In the genomic region with DNA sequence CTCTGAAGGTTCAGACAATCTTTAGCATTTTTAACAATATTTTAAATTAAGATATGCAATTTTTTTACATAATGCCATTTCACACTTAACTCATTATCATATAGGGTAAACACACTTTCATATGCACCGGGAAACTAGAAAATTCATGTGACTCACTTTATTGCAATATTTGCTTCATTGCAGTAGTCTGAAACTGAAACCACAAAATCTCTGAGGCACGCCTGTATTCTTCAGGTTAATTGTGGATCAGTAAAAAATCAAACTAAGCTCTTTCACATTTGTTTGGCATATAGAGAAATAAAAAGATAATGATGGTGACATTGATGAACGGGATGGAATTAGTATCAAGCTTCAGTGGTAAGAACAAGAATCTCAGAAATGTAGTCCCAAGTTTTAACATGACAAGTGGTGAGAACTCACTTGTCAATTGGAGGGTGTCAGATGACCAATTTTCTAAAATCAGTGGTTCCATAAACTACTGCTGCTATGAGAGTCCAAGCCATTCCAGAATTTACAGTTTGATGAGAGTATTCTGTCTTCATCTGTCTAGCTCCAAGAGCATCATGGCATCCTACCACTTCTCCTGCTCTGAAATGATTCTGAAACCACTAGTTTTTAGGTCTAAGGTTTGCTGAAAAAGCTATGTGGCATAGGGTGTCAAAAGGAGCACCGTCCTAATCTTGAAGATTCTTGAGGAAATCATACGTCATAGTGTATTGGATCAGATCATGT, we compare ENCODE assay signal across 10 cellular contexts.
DNase-seq lines count a peak whose midpoint lies in the region; ATAC-seq and TF ChIP-seq lines count a peak whose summit lies in the region.
"Had no signal": no experiment of that assay in that cellular context is flagged by ENCODE, and none has a peak within 500 bp of the region (broad histone marks: within the 10 kb centered on the region; RNA-seq: fewer than 3 reads in every experiment).

No MANE protein-coding gene starts in this region.

- H3K27ac ChIP-seq in OCI-LY7 (ENCODE audit: low read depth, low read length, poor library complexity, severe bottlenecking) (no peak overlapping the region), mesenchymal stem cell (ENCODE audit: low read length, poor library complexity, severe bottlenecking) (no peak overlapping the region)

- no peak overlapping the region for H2BK5ac ChIP-seq in mesenchymal stem cell (ENCODE audit: low read depth, low read length, poor library complexity, severe bottlenecking)

- no peak overlapping the region for H4K91ac ChIP-seq in mesenchymal stem cell (ENCODE audit: low read length)

- no peak overlapping the region for H2AK5ac ChIP-seq in mesenchymal stem cell (ENCODE audit: low read length, severe bottlenecking)

- no peaks in the 10 kb centered on the region for H3K9me3 ChIP-seq in OCI-LY7 (ENCODE audit: low read length)
- no peaks in the 10 kb centered on the region for H3K9me3 ChIP-seq in mesenchymal stem cell (ENCODE audit: control insufficient read depth, low read length)

- 84% methylated on average over 5 of the region's 5 CpGs for WGBS in mesenchymal stem cell

- H3K27me3 ChIP-seq in mesenchymal stem cell (ENCODE audit: control insufficient read depth in 1 of 2, insufficient read depth in 1 of 2, low read length in 2 of 2) = no peaks in the 10 kb centered on the region

- no peak overlapping the region for H3K18ac ChIP-seq in mesenchymal stem cell (ENCODE audit: low read depth in 1 of 2, low read length in 2 of 2)

- no TSS peak for BruUV-seq in OCI-LY7 (replicated peaks; lab: Mats Ljungman, UMichigan)

- H4K20me1 ChIP-seq in OCI-LY7 (ENCODE audit: insufficient read depth, low read length) = peaks cover 13% of the 10 kb centered on the region; the same call in 1 of the 2 replicates

- peaks cover 84% of the 10 kb centered on the region; the same call in 1 of the 2 replicates for H3K79me2 ChIP-seq in OCI-LY7 (ENCODE audit: insufficient read depth, low read depth, low read length)

- H3K4me2 ChIP-seq in OCI-LY7 (ENCODE audit: low read length) (peak overlapping the region; percentile 48), mesenchymal stem cell (ENCODE audit: low read length, poor library complexity, severe bottlenecking) (no peak overlapping the region)

- H2BK120ac ChIP-seq in mesenchymal stem cell (ENCODE audit: low read depth, low read length) = no peak overlapping the region

- no peak overlapping the region for H2BK12ac ChIP-seq in mesenchymal stem cell (ENCODE audit: low read length in 2 of 2)

- H3K4ac ChIP-seq in mesenchymal stem cell (ENCODE audit: low read depth in 1 of 2, low read length in 2 of 2) = no peak overlapping the region

- H3K14ac ChIP-seq in mesenchymal stem cell (ENCODE audit: low read length in 2 of 2) = no peak overlapping the region

- no peak overlapping the region for H2AFZ ChIP-seq in OCI-LY7 (ENCODE audit: low read length)
- H2AFZ ChIP-seq in mesenchymal stem cell (ENCODE audit: low read depth, low read length) = no peak overlapping the region

- DNase-seq in OCI-LY7 (ENCODE audit: low spot score) (no peak), mesenchymal stem cell (peak; percentile 38), NAMALWA (ENCODE audit: low spot score) (no peak), posterior vena cava (ENCODE audit: low spot score) (no peak), kidney glomerular epithelial cell (lab: John Stamatoyannopoulos, UW) (no peak)
- no peak for DNase-seq in central memory CD4-positive, alpha-beta T cell
- DNase-seq: anterior cingulate cortex, NCI-H82 had no signal

- H4K8ac ChIP-seq in mesenchymal stem cell (ENCODE audit: low read length) = no peak overlapping the region

- TF ChIP-seq CTCF in OCI-LY7 (conservative IDR thresholded peaks at IDR 0.05; ENCODE audit: low read length) = no peak

- no peaks in the 10 kb centered on the region for H3K79me1 ChIP-seq in mesenchymal stem cell (replicated peaks; ENCODE audit: low read length, poor library complexity, severe bottlenecking)

- H3K23ac ChIP-seq in mesenchymal stem cell (ENCODE audit: low read length in 2 of 2) = no peak overlapping the region

- intact Hi-C loops in OCI-LY7 (cut with micrococcal nuclease; ENCODE audit: unreplicated experiment) (no loop called here), posterior vena cava (cut with DNase I) (no loop called here)

- CTCF ChIA-PET in OCI-LY7 (lab: Charles Lee; ENCODE audit: unreplicated experiment) = interaction anchor here (0.6 kb wide), 1 partner anchor 148 kb away, joined by 3 read pairs; no protein-coding TSS in a partner anchor

- H3K36me3 ChIP-seq in OCI-LY7 (ENCODE audit: insufficient read depth, low read length) (peaks cover 37% of the 10 kb centered on the region), mesenchymal stem cell (ENCODE audit: control insufficient read depth in 1 of 2, insufficient read depth in 2 of 2, low read depth in 1 of 2, low read length in 2 of 2) (no peaks in the 10 kb centered on the region)

- no peak overlapping the region for H2BK15ac ChIP-seq in mesenchymal stem cell (ENCODE audit: low read depth, poor library complexity, severe bottlenecking)

- H3K9ac ChIP-seq in mesenchymal stem cell (ENCODE audit: low read length) = no peak overlapping the region

- POLR2A ChIA-PET in OCI-LY7 (lab: Charles Lee) = interaction anchor here (0.7 to 4.1 kb wide), 7 partner anchors 8 to 901 kb away, joined by 3 to 19 read pairs (median 5); no protein-coding TSS in a partner anchor

- H3K4me3 ChIP-seq in OCI-LY7 (ENCODE audit: low read depth, low read length, poor library complexity, severe bottlenecking) (peak overlapping the region; percentile 4), mesenchymal stem cell (ENCODE audit: insufficient read depth in 1 of 2, low read depth in 1 of 2, low read length in 2 of 2) (no peak overlapping the region)

- ATAC-seq in GM18873 (IDR thresholded peaks at IDR 0.05; ENCODE audit: low FRiP score, unreplicated experiment) = peak; percentile 38
- ATAC-seq in HG02763 (IDR thresholded peaks at IDR 0.05; ENCODE audit: unreplicated experiment) = peak; percentile 46

- H3K4me1 ChIP-seq in OCI-LY7 (ENCODE audit: insufficient read depth, low read length, poor library complexity, severe bottlenecking) = peaks cover 19% of the 10 kb centered on the region
- no peaks in the 10 kb centered on the region for H3K4me1 ChIP-seq in mesenchymal stem cell (ENCODE audit: control insufficient read depth, insufficient read depth, low read depth, low read length)

- no peaks in the 10 kb centered on the region for H3K9me2 ChIP-seq in OCI-LY7 (ENCODE audit: insufficient read depth, low read length)
